Comparison of ENCODE assay signal across 4 cellular contexts in genomic region chr7:158138329-158138597, GRCh38.
"Had no signal": no experiment of that assay in that cellular context is flagged by ENCODE, and none has a peak within 500 bp of the region (broad histone marks: within the 10 kb centered on the region; RNA-seq: fewer than 3 reads in every experiment).

No MANE protein-coding gene starts in this region.

- H3K9me3 ChIP-seq: HAP-1 had no signal

- H2AFZ ChIP-seq: GM23338 had no signal

- H3K4me2 ChIP-seq: GM23338 had no signal

- DNase-seq: HFFc6 had no signal

- H3K4me3 ChIP-seq: GM23338, HAP-1 had no signal

- H3K4me1 ChIP-seq: HAP-1 had no signal

- H3K36me3 ChIP-seq: HAP-1 had no signal

- ATAC-seq: GM23338, HCT116 had no signal
